Comparison of ENCODE assay signal across 9 cellular contexts in genomic region chr1:40036574-40036973, GRCh38. TPM values are rescaled to one million over a fixed set of nuclear protein-coding genes. Genes with fewer than 3 reads are reported as not detected.
A peak's percentile ranks its signal among the peaks of the same experiment; 100 is the strongest.
DNase-seq lines count a peak whose midpoint lies in the region; ATAC-seq and TF ChIP-seq lines count a peak whose summit lies in the region.
"Had no signal": no experiment of that assay in that cellular context is flagged by ENCODE, and none has a peak within 500 bp of the region (broad histone marks: within the 10 kb centered on the region; RNA-seq: fewer than 3 reads in every experiment).

No MANE protein-coding gene starts in this region.

- H3K4me1 ChIP-seq in naive thymus-derived CD4-positive, alpha-beta T cell (ENCODE audit: control insufficient read depth in 2 of 2, insufficient read depth in 2 of 2, low read length in 2 of 2) = peaks cover 42 to 64% of the 10 kb centered on the region in 2 donors

- ATAC-seq in naive thymus-derived CD4-positive, alpha-beta T cell = no peak
- no peak for ATAC-seq in GM19035 (IDR thresholded peaks at IDR 0.05; ENCODE audit: unreplicated experiment)
- ATAC-seq in stimulated activated effector memory CD8-positive, alpha-beta T cell treated with anti-CD3 and anti-CD28 coated beads, Interleukin-12 subunit alpha, Interleukin-12 subunit beta, amount 100 ng/mL, for 72 hours = no peak
- ATAC-seq in GM21619 (IDR thresholded peaks at IDR 0.05; ENCODE audit: unreplicated experiment) = no peak

- peaks cover 0 to 8% (median 0%) of the 10 kb centered on the region in 3 experiments for H3K36me3 ChIP-seq in naive thymus-derived CD4-positive, alpha-beta T cell (ENCODE audit: control insufficient read depth in 2 of 3, insufficient read depth in 3 of 3, low read length in 3 of 3)

- peak overlapping the region in 4 of 10 donors; percentile 32 to 51 (median 41) for H3K4me3 Mint-ChIP-seq in naive thymus-derived CD4-positive, alpha-beta T cell
- H3K4me3 Mint-ChIP-seq in stimulated activated effector memory CD8-positive, alpha-beta T cell treated with anti-CD3 and anti-CD28 coated beads, Interleukin-12 subunit alpha, Interleukin-12 subunit beta, amount 100 ng/mL, for 72 hours = no peak overlapping the region

- H3K9me3 ChIP-seq in naive thymus-derived CD4-positive, alpha-beta T cell (ENCODE audit: control insufficient read depth in 2 of 3, low read length in 3 of 3) = no peaks in the 10 kb centered on the region

- H3K9me3 Mint-ChIP-seq in naive thymus-derived CD4-positive, alpha-beta T cell = peaks cover 0 to 2% (median 0%) of the 10 kb centered on the region in 11 donors
- H3K9me3 Mint-ChIP-seq in stimulated activated effector memory CD8-positive, alpha-beta T cell treated with anti-CD3 and anti-CD28 coated beads, Interleukin-12 subunit alpha, Interleukin-12 subunit beta, amount 100 ng/mL, for 72 hours = no peaks in the 10 kb centered on the region

- no peak for TF ChIP-seq POLR2A in NB4 (IDR thresholded peaks at IDR 0.05; ENCODE audit: extremely low read depth, insufficient read length)

- H3K27ac ChIP-seq in coronary artery = peak overlapping the region; percentile 70 to 84
- peak overlapping the region; percentile 8 for H3K27ac ChIP-seq in naive thymus-derived CD4-positive, alpha-beta T cell (ENCODE audit: low read depth, low read length)

- peak overlapping the region in 8 of 9 donors; percentile 32 to 96 (median 75) for H3K27ac Mint-ChIP-seq in naive thymus-derived CD4-positive, alpha-beta T cell
- no peak overlapping the region for H3K27ac Mint-ChIP-seq in stimulated activated effector memory CD8-positive, alpha-beta T cell treated with anti-CD3 and anti-CD28 coated beads, Interleukin-12 subunit alpha, Interleukin-12 subunit beta, amount 100 ng/mL, for 72 hours

- CTCF ChIA-PET in naive thymus-derived CD4-positive, alpha-beta T cell (lab: Charles Lee) = no interaction called here

- intact Hi-C loops in naive thymus-derived CD4-positive, alpha-beta T cell (cut with micrococcal nuclease) = loop anchor here in 1 of 2 donors (10.0 kb wide), 1 partner anchor 302 kb away; the partner anchor contains the start of gene PPIE

- H3K27me3 ChIP-seq in naive thymus-derived CD4-positive, alpha-beta T cell (ENCODE audit: control insufficient read depth in 2 of 2, insufficient read depth in 2 of 2, low read length in 2 of 2) = no peaks in the 10 kb centered on the region

- DNase-seq in AML-193 (lab: John Stamatoyannopoulos, UW) (peak; percentile 53 to 56), NB4 (ENCODE audit: low read depth) (peak; percentile 35), coronary artery (ENCODE audit: low spot score) (peak; percentile 82), HuH-7 (ENCODE audit: low spot score) (no peak)
- DNase-seq in naive thymus-derived CD4-positive, alpha-beta T cell = no peak
- DNase-seq in stimulated activated effector memory CD8-positive, alpha-beta T cell treated with anti-CD3 and anti-CD28 coated beads, Interleukin-12 subunit alpha, Interleukin-12 subunit beta, amount 100 ng/mL, for 72 hours (ENCODE audit: low spot score in 2 of 2) = no peak
- DNase-seq: T1000 had no signal

- TF ChIP-seq CTCF in NB4 (IDR thresholded peaks at IDR 0.05; ENCODE audit: low read depth, low read length) (no peak), coronary artery (IDR thresholded peaks at IDR 0.05) (no peak)

- H3K4me1 Mint-ChIP-seq in naive thymus-derived CD4-positive, alpha-beta T cell = peaks cover 34 to 78% (median 64%) of the 10 kb centered on the region in 7 donors
- peaks cover 43% of the 10 kb centered on the region for H3K4me1 Mint-ChIP-seq in stimulated activated effector memory CD8-positive, alpha-beta T cell treated with anti-CD3 and anti-CD28 coated beads, Interleukin-12 subunit alpha, Interleukin-12 subunit beta, amount 100 ng/mL, for 72 hours

- H3K36me3 Mint-ChIP-seq in naive thymus-derived CD4-positive, alpha-beta T cell = peaks cover 0 to 18% (median 6%) of the 10 kb centered on the region in 5 donors
- peaks cover 26% of the 10 kb centered on the region for H3K36me3 Mint-ChIP-seq in stimulated activated effector memory CD8-positive, alpha-beta T cell treated with anti-CD3 and anti-CD28 coated beads, Interleukin-12 subunit alpha, Interleukin-12 subunit beta, amount 100 ng/mL, for 72 hours

- H3K4me3 ChIP-seq in NB4 (ENCODE audit: low read depth, low read length) (no peak overlapping the region), coronary artery (no peak overlapping the region)
- no peak overlapping the region for H3K4me3 ChIP-seq in naive thymus-derived CD4-positive, alpha-beta T cell (ENCODE audit: low read length)

- H3K27me3 Mint-ChIP-seq in naive thymus-derived CD4-positive, alpha-beta T cell = peaks cover 0 to under 1% (median 0%) of the 10 kb centered on the region in 5 donors

- POLR2A ChIA-PET in naive thymus-derived CD4-positive, alpha-beta T cell (lab: Charles Lee) = interaction anchor here (0.9 to 17.8 kb wide), 2 partner anchors 28 to 364 kb away, joined by 3 to 306 read pairs; no protein-coding TSS in a partner anchor

RNA-seq across cellular contexts. Expression of gene CAP1, which starts 4.0 kb away (rescaled TPM):
- total RNA-seq in naive thymus-derived CD4-positive, alpha-beta T cell = 100 to 1,000 TPM; 176 to 683 (median 282) TPM
- 100 to 1,000 TPM; 519 to 668 TPM for polyA plus RNA-seq in naive thymus-derived CD4-positive, alpha-beta T cell

Comparison
In these comparisons a context has a peak if more than half of its experiments do, and no peak if none do; other contexts are left out.
1. DNase-seq: peak in AML-193 (2 of 2), NB4 (single experiment) and coronary artery (single experiment); none in naive thymus-derived CD4-positive, alpha-beta T cell (0 of 9), stimulated activated effector memory CD8-positive, alpha-beta T cell treated with anti-CD3 and anti-CD28 coated beads, Interleukin-12 subunit alpha, Interleukin-12 subunit beta, amount 100 ng/mL, for 72 hours (0 of 2) and HuH-7 (single experiment).